1 cellular context compared by ENCODE assay signal in genomic region chr2:220660277-220661155, GRCh38.
TF ChIP-seq lines count a peak whose summit lies in the region.

No MANE protein-coding gene starts in this region.

TF ChIP-seq in GM12878, 131 proteins besides CTCF, POLR2A, EP300 and RAD21:
- TF ChIP-seq KLF5 (IDR thresholded peaks at IDR 0.05; ENCODE audit: partially characterized antibody) (no peak), PRDM15 (CRISPR knock-in tag; IDR thresholded peaks at IDR 0.05) (no peak), KAT2A (conservative IDR thresholded peaks at IDR 0.05; ENCODE audit: control insufficient read depth, low read depth, low read length) (no peak)
